ENCODE assay signal across 7 cellular contexts in the genomic region with DNA sequence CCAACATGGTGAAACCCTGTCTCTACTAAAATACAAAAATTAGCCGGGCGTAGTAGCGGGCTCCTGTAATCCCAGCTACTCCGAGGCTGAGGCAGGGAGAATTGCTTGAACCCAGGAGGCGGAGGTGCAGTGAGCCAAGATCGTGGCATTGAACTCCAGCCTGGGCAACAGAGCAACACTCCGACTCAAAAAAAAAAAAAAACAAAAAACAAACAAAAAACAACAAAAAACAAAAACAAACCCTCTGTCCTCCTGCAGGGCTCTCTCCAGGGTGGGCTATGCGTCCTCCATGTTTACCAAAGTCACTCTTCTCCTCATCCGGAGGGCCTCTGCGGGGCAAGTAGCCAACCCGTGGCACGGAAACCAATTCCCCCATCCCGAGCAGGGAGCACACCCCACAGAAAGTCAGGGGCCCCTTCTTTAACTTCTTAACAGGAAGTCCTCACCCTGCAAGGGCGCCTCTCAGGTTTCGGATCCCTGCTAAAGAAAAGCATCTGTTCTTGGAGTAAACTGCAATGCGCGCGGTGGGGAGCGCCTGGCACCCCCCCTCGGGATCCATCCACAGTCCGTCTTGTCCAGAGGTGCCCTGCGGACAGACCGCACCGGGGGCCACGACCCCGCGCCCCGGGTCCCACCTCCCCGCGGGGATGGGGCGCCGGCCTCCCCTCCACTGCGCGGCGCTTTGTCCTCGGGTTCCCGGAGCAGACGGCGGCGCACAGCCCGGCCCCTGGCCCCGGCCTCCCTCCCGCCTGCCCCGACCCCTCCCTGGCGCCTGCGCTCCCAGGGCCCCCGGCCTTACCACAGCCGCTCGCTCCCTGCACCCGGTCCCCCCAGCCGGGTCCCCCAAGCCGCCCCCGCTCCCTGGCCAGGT. TPM values are rescaled to one million over a fixed set of nuclear protein-coding genes. Genes with fewer than 3 reads are reported as not detected.
DNase-seq lines count a peak whose midpoint lies in the region; ATAC-seq, FAIRE-seq and TF ChIP-seq lines count a peak whose summit lies in the region.

No MANE protein-coding gene starts in this region.

- DNase-seq in HTR-8/SVneo (ENCODE audit: insufficient read length, low spot score) (peak; percentile 31), WERI-Rb-1 (peak; percentile 34), coronary artery (ENCODE audit: low spot score) (no peak), HepG2 (ENCODE audit: low spot score) (no peak)
- peak; percentile 30 for DNase-seq in stimulated activated naive B cell treated with anti-CD40 and anti-IgM and Interleukin-4, amounts not matched to agents 10 μg/mL and 1 μg/mL and 100 μg/mL, for 72 hours

- WGBS in HepG2 (ENCODE audit: low lambda C conversion rate) = 27% methylated on average over 12 of the region's 53 CpGs

- no peak for TF ChIP-seq EP300 in HepG2 (IDR thresholded peaks at IDR 0.05; ENCODE audit: low read depth in 2 of 2, low read length in 2 of 2)
- TF ChIP-seq EP300 in HepG2 (CRISPR knock-in tag; IDR thresholded peaks at IDR 0.05; ENCODE audit: borderline replicate concordance) = no peak

- H3K36me3 ChIP-seq in WERI-Rb-1 = peaks cover 23% of the 10 kb centered on the region
- peaks cover 0 to 3% of the 10 kb centered on the region in 2 experiments; a peak in 1 of 5 replicates for H3K36me3 ChIP-seq in HepG2 (replicated peaks in 1 of 2; ENCODE audit: control insufficient read depth in 1 of 2, insufficient read depth in 2 of 2, low read length in 2 of 2)

- TF ChIP-seq CTCF in WERI-Rb-1 (IDR thresholded peaks at IDR 0.05; ENCODE audit: low read depth, low read length) (no peak), coronary artery (IDR thresholded peaks at IDR 0.05) (no peak), HepG2 (CRISPR knock-in tag; IDR thresholded peaks at IDR 0.05) (peak; percentile 22; the same call in 1 of the 2 replicates)

- peak overlapping the region; percentile 81 for H3K9ac ChIP-seq in HepG2 (ENCODE audit: insufficient read depth, low read depth, low read length)

- peak overlapping the region; percentile 88 to 96 for H3K4me3 Mint-ChIP-seq in stimulated activated naive B cell treated with anti-CD40 and anti-IgM and Interleukin-4, amounts not matched to agents 10 μg/mL and 1 μg/mL and 100 μg/mL, for 72 hours

- peaks cover 36 to 63% of the 10 kb centered on the region in 2 donors for H3K4me1 Mint-ChIP-seq in stimulated activated naive B cell treated with anti-CD40 and anti-IgM and Interleukin-4, amounts not matched to agents 10 μg/mL and 1 μg/mL and 100 μg/mL, for 72 hours

- CTCF ChIA-PET in HepG2 (lab: Yijun Ruan, JAX; ENCODE audit: low intra/inter-chr PET ratio, low total read pairs) = no interaction called here

- no peaks in the 10 kb centered on the region for H3K9me3 Mint-ChIP-seq in stimulated activated naive B cell treated with anti-CD40 and anti-IgM and Interleukin-4, amounts not matched to agents 10 μg/mL and 1 μg/mL and 100 μg/mL, for 72 hours

- H3K79me2 ChIP-seq in HepG2 (ENCODE audit: insufficient read depth, low read length) = peaks cover 42% of the 10 kb centered on the region

- H3K4me3 ChIP-seq in WERI-Rb-1 (ENCODE audit: low read depth, low read length) (peak overlapping the region; percentile 85), coronary artery (peak overlapping the region; percentile 84), HepG2 (replicated peaks in 1 of 3; ENCODE audit: insufficient read depth in 1 of 3, low read depth in 2 of 3, low read length in 3 of 3) (peak overlapping the region; percentile 79 to 92 (median 84))

- H3K27me3 Mint-ChIP-seq in stimulated activated naive B cell treated with anti-CD40 and anti-IgM and Interleukin-4, amounts not matched to agents 10 μg/mL and 1 μg/mL and 100 μg/mL, for 72 hours = no peaks in the 10 kb centered on the region

- H2AFZ ChIP-seq in HepG2 (ENCODE audit: low read length) = no peak overlapping the region

- peaks cover 0 to 3% of the 10 kb centered on the region in 2 donors for H3K36me3 Mint-ChIP-seq in stimulated activated naive B cell treated with anti-CD40 and anti-IgM and Interleukin-4, amounts not matched to agents 10 μg/mL and 1 μg/mL and 100 μg/mL, for 72 hours

- FAIRE-seq in HTR-8/SVneo (lab: Jason Lieb, UNC) (no peak), HepG2 (lab: Jason Lieb, UNC) (no peak)

- no peak; the same call in 1 of the 2 replicates for TF ChIP-seq RAD21 in HepG2 (CRISPR knock-in tag; IDR thresholded peaks at IDR 0.05)

- H3K9me3 ChIP-seq in WERI-Rb-1 (ENCODE audit: severe bottlenecking) (no peaks in the 10 kb centered on the region), HepG2 (ENCODE audit: low read length) (no peaks in the 10 kb centered on the region)

- peak overlapping the region; percentile 87 for H3K4me2 ChIP-seq in HepG2 (ENCODE audit: low read depth, low read length)

- BruUV-seq in HepG2 (replicated peaks; lab: Mats Ljungman, UMichigan) = no TSS peak

- POLR2A ChIA-PET in HepG2 (lab: Yijun Ruan, JAX) = interaction anchor here (1.4 to 3.4 kb wide), 2 partner anchors 22 to 61 kb away, joined by 5 to 35 read pairs; no protein-coding TSS in a partner anchor

- peak overlapping the region; percentile 90 for H3K27ac Mint-ChIP-seq in stimulated activated naive B cell treated with anti-CD40 and anti-IgM and Interleukin-4, amounts not matched to agents 10 μg/mL and 1 μg/mL and 100 μg/mL, for 72 hours

- H3K4me1 ChIP-seq in HepG2 (ENCODE audit: insufficient read depth, low read length) = peaks cover 78% of the 10 kb centered on the region

- H3K27me3 ChIP-seq in WERI-Rb-1 (ENCODE audit: insufficient read depth, low read depth, severe bottlenecking) (no peaks in the 10 kb centered on the region), HepG2 (ENCODE audit: control insufficient read depth in 1 of 2, insufficient read depth in 2 of 2, low read length in 2 of 2) (no peaks in the 10 kb centered on the region; a peak in 1 of 5 replicates)

- in situ Hi-C loops in HepG2 (cut with HindIII; ENCODE audit: extremely low pct_ligation_motif_present, low pct_unique_long_range_greater_than_20kb) = no loop called here

- TF ChIP-seq POLR2A in HepG2 (IDR thresholded peaks at IDR 0.05; ENCODE audit: insufficient read depth in 1 of 2, low read depth in 2 of 2, low read length in 2 of 2) = no peak; a peak in 1 of 4 replicates

- H4K20me1 ChIP-seq in HepG2 (ENCODE audit: insufficient read depth, low read length) = peaks cover 18% of the 10 kb centered on the region

- intact Hi-C loops in HepG2 (cut with micrococcal nuclease; ENCODE audit: unreplicated experiment) = loop anchor here (10.0 kb wide), 1 partner anchor 163 kb away; no protein-coding TSS in a partner anchor

- H3K27ac ChIP-seq in WERI-Rb-1 = peak overlapping the region; percentile 74
- peak overlapping the region; percentile 78 to 92 for H3K27ac ChIP-seq in coronary artery
- peak overlapping the region; percentile 64 for H3K27ac ChIP-seq in HepG2 (ENCODE audit: extremely low read length, insufficient read depth, low read length)

- ATAC-seq in GM18909 (IDR thresholded peaks at IDR 0.05; ENCODE audit: poor library complexity, unreplicated experiment) = peak; percentile 36
- peak; percentile 6; the same call in 2 of the 3 replicates for ATAC-seq in HepG2
- ATAC-seq in stimulated activated naive B cell treated with anti-CD40 and anti-IgM and Interleukin-4, amounts not matched to agents 10 μg/mL and 1 μg/mL and 100 μg/mL, for 72 hours (replicated peaks) = peak; percentile 34 to 53
- no peak for ATAC-seq in GM19395 (IDR thresholded peaks at IDR 0.05; ENCODE audit: unreplicated experiment)

RNA-seq across cellular contexts. Expression of gene CERK, which starts 0.7 kb away (rescaled TPM):
- total RNA-seq in HepG2 (2016; rRNA removed; fragmentation: Illumina TruSeq; extraction: Trizol) = 40.3 and 41.8 TPM in 2 replicates
- total RNA-seq in HepG2 (2016; cell fraction: cytosol; rRNA removed; fragmentation: Illumina TruSeq; extraction: Trizol; ENCODE audit: low read depth) = 33.8 and 34.8 TPM in 2 replicates
- 36.2 and 38.6 TPM in 2 replicates for total RNA-seq in HepG2 (2016; cell fraction: insoluble cytoplasmic fraction; rRNA removed; fragmentation: Illumina TruSeq; extraction: Trizol)
- total RNA-seq in HepG2 (2016; cell fraction: membrane; rRNA removed; fragmentation: Illumina TruSeq; extraction: Trizol) = 63.0 and 65.4 TPM in 2 replicates
- 26.0 and 34.7 TPM in 2 replicates for total RNA-seq in HepG2 (2016; cell fraction: nucleus; rRNA removed; fragmentation: Illumina TruSeq; extraction: Trizol)
- 41.9 and 49.5 TPM in 2 replicates for polyA plus RNA-seq in HepG2 (2011; rRNA removed)
- polyA plus RNA-seq in HepG2 (2011; cell fraction: cytosol; rRNA removed) = 38.6 and 42.2 TPM in 2 replicates
- polyA plus RNA-seq in HepG2 (2011; cell fraction: nucleus; rRNA removed) = 42.7 and 45.1 TPM in 2 replicates
- polyA plus RNA-seq in HepG2 (2012) = 38.6 and 44.4 TPM in 2 replicates
- polyA plus RNA-seq in HepG2 (2016; cell fraction: cytosol; fragmentation: Illumina TruSeq; extraction: Trizol; ENCODE audit: low read depth) = 31.4 and 34.6 TPM in 2 replicates
- polyA plus RNA-seq in HepG2 (2016; cell fraction: insoluble cytoplasmic fraction; fragmentation: Illumina TruSeq; extraction: Trizol; ENCODE audit: low read depth) = 32.4 and 37.2 TPM in 2 replicates
- polyA plus RNA-seq in HepG2 (2016; cell fraction: membrane; fragmentation: Illumina TruSeq; extraction: Trizol; ENCODE audit: low read depth) = 47.9 and 48.5 TPM in 2 replicates
- polyA plus RNA-seq in HepG2 (2016; cell fraction: nucleus; fragmentation: Illumina TruSeq; extraction: Trizol; ENCODE audit: insufficient read depth, low read depth) = 42.2 and 46.3 TPM in 2 replicates
- 29.1 and 59.9 TPM in 2 replicates for polyA minus RNA-seq in HepG2 (2011; rRNA and poly(A)+ RNA removed; ENCODE audit: low replicate concordance)
- polyA minus RNA-seq in HepG2 (2011; cell fraction: cytosol; rRNA and poly(A)+ RNA removed) = 26.6 and 33.8 TPM in 2 replicates
- polyA minus RNA-seq in HepG2 (2011; cell fraction: nucleus; rRNA and poly(A)+ RNA removed) = 39.4 and 41.5 TPM in 2 replicates

RNA-seq across cellular contexts. Expression of gene TBC1D22A, which starts 25.1 kb away (rescaled TPM):
- total RNA-seq in HepG2 (2016; rRNA removed; fragmentation: Illumina TruSeq; extraction: Trizol) = 17.3 and 17.6 TPM in 2 replicates
- total RNA-seq in HepG2 (2016; cell fraction: cytosol; rRNA removed; fragmentation: Illumina TruSeq; extraction: Trizol; ENCODE audit: low read depth) = 13.6 and 13.8 TPM in 2 replicates
- total RNA-seq in HepG2 (2016; cell fraction: insoluble cytoplasmic fraction; rRNA removed; fragmentation: Illumina TruSeq; extraction: Trizol) = 14.5 and 18.0 TPM in 2 replicates
- 15.2 and 19.7 TPM in 2 replicates for total RNA-seq in HepG2 (2016; cell fraction: membrane; rRNA removed; fragmentation: Illumina TruSeq; extraction: Trizol)
- 11.0 and 13.2 TPM in 2 replicates for total RNA-seq in HepG2 (2016; cell fraction: nucleus; rRNA removed; fragmentation: Illumina TruSeq; extraction: Trizol)
- polyA plus RNA-seq in HepG2 (2011; rRNA removed) = 17.5 and 18.0 TPM in 2 replicates
- 16.4 and 18.2 TPM in 2 replicates for polyA plus RNA-seq in HepG2 (2011; cell fraction: cytosol; rRNA removed)
- 14.2 and 18.7 TPM in 2 replicates for polyA plus RNA-seq in HepG2 (2011; cell fraction: nucleus; rRNA removed)
- polyA plus RNA-seq in HepG2 (2012) = 12.4 and 15.2 TPM in 2 replicates
- polyA plus RNA-seq in HepG2 (2016; cell fraction: cytosol; fragmentation: Illumina TruSeq; extraction: Trizol; ENCODE audit: low read depth) = 7.7 and 9.5 TPM in 2 replicates
- polyA plus RNA-seq in HepG2 (2016; cell fraction: insoluble cytoplasmic fraction; fragmentation: Illumina TruSeq; extraction: Trizol; ENCODE audit: low read depth) = 17.3 and 21.6 TPM in 2 replicates
- 14.3 and 16.8 TPM in 2 replicates for polyA plus RNA-seq in HepG2 (2016; cell fraction: membrane; fragmentation: Illumina TruSeq; extraction: Trizol; ENCODE audit: low read depth)
- 13.4 and 13.5 TPM in 2 replicates for polyA plus RNA-seq in HepG2 (2016; cell fraction: nucleus; fragmentation: Illumina TruSeq; extraction: Trizol; ENCODE audit: insufficient read depth, low read depth)
- 14.2 and 23.5 TPM in 2 replicates for polyA minus RNA-seq in HepG2 (2011; rRNA and poly(A)+ RNA removed; ENCODE audit: low replicate concordance)
- 11.9 and 12.0 TPM in 2 replicates for polyA minus RNA-seq in HepG2 (2011; cell fraction: cytosol; rRNA and poly(A)+ RNA removed)
- 21.5 and 22.0 TPM in 2 replicates for polyA minus RNA-seq in HepG2 (2011; cell fraction: nucleus; rRNA and poly(A)+ RNA removed)

Comparison
In these comparisons a context has a peak if more than half of its experiments do, and no peak if none do; other contexts are left out.
1. DNase-seq: peak in HTR-8/SVneo (single experiment), WERI-Rb-1 (single experiment) and stimulated activated naive B cell treated with anti-CD40 and anti-IgM and Interleukin-4, amounts not matched to agents 10 μg/mL and 1 μg/mL and 100 μg/mL, for 72 hours (single experiment); none in coronary artery (single experiment) and HepG2 (single experiment).
2. Peak in every context shown above with its lines, with median percentiles within 50 percentile points of each other: H3K27ac ChIP-seq and H3K4me3 ChIP-seq.